ENCODE assay signal across 13 cellular contexts in genomic region chr15:69735126-69735525, GRCh38.
DNase-seq lines count a peak whose midpoint lies in the region; TF ChIP-seq lines count a peak whose summit lies in the region.
"Had no signal": no experiment of that assay in that cellular context is flagged by ENCODE, and none has a peak within 500 bp of the region (broad histone marks: within the 10 kb centered on the region; RNA-seq: fewer than 3 reads in every experiment).

No MANE protein-coding gene starts in this region.

- H3K36me3 Mint-ChIP-seq in nephron progenitor cell (ENCODE audit: low read depth) = no peaks in the 10 kb centered on the region
- peaks cover 6% of the 10 kb centered on the region for H3K36me3 Mint-ChIP-seq in MCF 10A (ENCODE audit: insufficient read depth, unreplicated experiment)

- TF ChIP-seq EP300 in sigmoid colon (IDR thresholded peaks at IDR 0.05) = no peak

- 74 to 87% methylated on average over 4 of the region's 4 CpGs for WGBS in sigmoid colon, 2 donors

- H3K4me3 ChIP-seq in SJSA1 (no peak overlapping the region), sigmoid colon (no peak overlapping the region)
- H3K4me3 ChIP-seq: vagina had no signal

- H3K4me3 Mint-ChIP-seq in nephron progenitor cell (peak overlapping the region; percentile 4), MCF 10A (ENCODE audit: unreplicated experiment) (no peak overlapping the region)
- H3K4me3 Mint-ChIP-seq: activated CD8-positive, alpha-beta T cell treated with anti-CD3 and anti-CD28 coated beads for 36 hours; naive thymus-derived CD4-positive, alpha-beta T cell had no signal

- H3K27ac Mint-ChIP-seq in nephron progenitor cell (no peak overlapping the region), MCF 10A (ENCODE audit: low read depth, unreplicated experiment) (no peak overlapping the region)
- H3K27ac Mint-ChIP-seq: activated CD8-positive, alpha-beta T cell treated with anti-CD3 and anti-CD28 coated beads for 36 hours; naive thymus-derived CD4-positive, alpha-beta T cell had no signal

- POLR2A ChIA-PET in MCF 10A (lab: Yijun Ruan, JAX) = no interaction called here

- H3K9me3 ChIP-seq in SJSA1 (replicated peaks) (no peaks in the 10 kb centered on the region), sigmoid colon (no peaks in the 10 kb centered on the region)
- H3K9me3 ChIP-seq: vagina had no signal

- DNase-seq in AG08395 (ENCODE audit: low spot score) = peak; percentile 76
- peak; percentile 94 to 97 for DNase-seq in SJSA1 (ENCODE audit: low read depth in 1 of 2, low spot score in 2 of 2)
- DNase-seq in fibroblast of gingiva (ENCODE audit: low read depth) = peak; percentile 55
- peak; percentile 49 for DNase-seq in nephron progenitor cell
- no peak for DNase-seq in MCF 10A (ENCODE audit: unreplicated experiment)
- DNase-seq in T1000 (lab: John Stamatoyannopoulos, UW) = no peak
- no peak for DNase-seq in NCI-H510A (lab: John Stamatoyannopoulos, UW)
- no peak for DNase-seq in sigmoid colon
- DNase-seq: activated CD8-positive, alpha-beta T cell treated with anti-CD3 and anti-CD28 coated beads for 36 hours; activated naive CD4-positive, alpha-beta T cell; DMS53; naive thymus-derived CD4-positive, alpha-beta T cell had no signal

- no peaks in the 10 kb centered on the region for H3K36me3 ChIP-seq in SJSA1
- H3K36me3 ChIP-seq in sigmoid colon = no peaks in the 10 kb centered on the region
- H3K36me3 ChIP-seq: vagina had no signal

- intact Hi-C loops in MCF 10A (cut with micrococcal nuclease) (no loop called here), sigmoid colon (cut with DNase I) (no loop called here)

- H3K27me3 ChIP-seq in SJSA1 (replicated peaks) (no peaks in the 10 kb centered on the region), sigmoid colon (no peaks in the 10 kb centered on the region)
- H3K27me3 ChIP-seq: vagina had no signal

- no peak for TF ChIP-seq POLR2A in sigmoid colon (IDR thresholded peaks at IDR 0.05)

- peak overlapping the region; percentile 93 for H3K27ac ChIP-seq in SJSA1
- H3K27ac ChIP-seq in sigmoid colon = peak overlapping the region in 2 of 4 donors; percentile 26 to 55
- H3K27ac ChIP-seq: vagina had no signal

- H3K27me3 Mint-ChIP-seq in nephron progenitor cell (ENCODE audit: low read depth, poor library complexity) = peaks cover 35% of the 10 kb centered on the region
- peaks cover 89% of the 10 kb centered on the region for H3K27me3 Mint-ChIP-seq in MCF 10A (ENCODE audit: insufficient read depth, unreplicated experiment)

- peaks cover 16% of the 10 kb centered on the region for H3K9me3 Mint-ChIP-seq in nephron progenitor cell
- peaks cover 6% of the 10 kb centered on the region for H3K9me3 Mint-ChIP-seq in MCF 10A (ENCODE audit: unreplicated experiment)
- H3K9me3 Mint-ChIP-seq: activated CD8-positive, alpha-beta T cell treated with anti-CD3 and anti-CD28 coated beads for 36 hours had no signal

- no peak for TF ChIP-seq CTCF in nephron progenitor cell (IDR thresholded peaks at IDR 0.05)
- TF ChIP-seq CTCF in MCF 10A (IDR thresholded peaks at IDR 0.05; ENCODE audit: unreplicated experiment) = no peak
- no peak for TF ChIP-seq CTCF in sigmoid colon (IDR thresholded peaks at IDR 0.05)

- H3K4me1 Mint-ChIP-seq in nephron progenitor cell (peaks cover 57% of the 10 kb centered on the region), MCF 10A (ENCODE audit: insufficient read depth, unreplicated experiment) (no peaks in the 10 kb centered on the region)

- H3K4me1 ChIP-seq in SJSA1 (replicated peaks) (peaks cover 34% of the 10 kb centered on the region), sigmoid colon (peaks cover 0 to 17% (median 15%) of the 10 kb centered on the region in 4 donors)

- CTCF ChIA-PET in MCF 10A (lab: Yijun Ruan, JAX) = interaction anchor here (0.7 to 1.2 kb wide), 3 partner anchors 14 to 753 kb away, joined by 3 to 4 read pairs (median 4); no protein-coding TSS in a partner anchor

- no TSS peak for BruUV-seq in MCF 10A (replicated peaks; lab: Mats Ljungman, UMichigan)

Comparison
In these comparisons a context has a peak if more than half of its experiments do, and no peak if none do; other contexts are left out.
1. DNase-seq: peak in AG08395 (single experiment), SJSA1 (2 of 2), fibroblast of gingiva (single experiment) and nephron progenitor cell (single experiment); none in MCF 10A (single experiment), T1000 (single experiment), NCI-H510A (single experiment) and sigmoid colon (single experiment).